ENCODE assay signal across 13 cellular contexts in the genomic region with DNA sequence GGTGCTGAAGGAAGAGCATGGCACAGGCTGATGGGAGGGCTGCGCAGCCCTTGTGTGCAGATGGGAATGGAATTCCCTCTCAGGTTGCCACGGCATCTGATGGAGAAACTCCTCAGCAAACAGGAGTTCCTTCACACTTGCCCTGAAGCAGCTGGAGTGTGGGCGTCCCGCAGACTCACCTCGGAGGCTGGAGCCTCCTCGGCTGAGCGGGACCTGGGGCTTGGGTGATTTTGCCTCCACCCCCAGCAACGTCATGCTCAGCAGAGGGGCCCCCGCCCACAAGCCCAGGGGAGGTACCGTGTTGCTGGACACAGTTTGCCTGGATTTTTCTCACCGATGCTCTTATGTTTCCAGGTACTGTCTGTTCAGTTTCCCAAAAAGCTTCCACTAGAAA.
DNase-seq lines count a peak whose midpoint lies in the region; ATAC-seq, FAIRE-seq and TF ChIP-seq lines count a peak whose summit lies in the region.
"Had no signal": no experiment of that assay in that cellular context is flagged by ENCODE, and none has a peak within 500 bp of the region (broad histone marks: within the 10 kb centered on the region; RNA-seq: fewer than 3 reads in every experiment).

No MANE protein-coding gene starts in this region.

- no peaks in the 10 kb centered on the region for H3K36me3 ChIP-seq in A673 (ENCODE audit: insufficient read depth, low read length, poor library complexity, severe bottlenecking)
- H3K36me3 ChIP-seq in mucosa of stomach (ENCODE audit: control insufficient read depth, insufficient read depth, low read length), result no peaks in the 10 kb centered on the region
- H3K36me3 ChIP-seq: BE2C had no signal

- FAIRE-seq in HTR-8/SVneo (lab: Jason Lieb, UNC), result peak; percentile 31

- CTCF ChIA-PET in A673 (lab: Charles Lee), result interaction anchor here (0.8 kb wide), 1 partner anchor 357 kb away, joined by 3 read pairs; no protein-coding TSS in a partner anchor

- H3K27ac Mint-ChIP-seq in chondrocyte (ENCODE audit: unreplicated experiment), result no peak overlapping the region

- H3K4me1 ChIP-seq in A673 (ENCODE audit: insufficient read depth, low read length, poor library complexity, severe bottlenecking) (no peaks in the 10 kb centered on the region), mucosa of stomach (ENCODE audit: control insufficient read depth, insufficient read depth, low read length) (peaks cover 12% of the 10 kb centered on the region)
- H3K4me1 ChIP-seq: BE2C, gastroesophageal sphincter had no signal

- no peaks in the 10 kb centered on the region for H3K36me3 Mint-ChIP-seq in chondrocyte (ENCODE audit: low read depth)

- no peaks in the 10 kb centered on the region for H3K27me3 ChIP-seq in A673 (replicated peaks; ENCODE audit: insufficient read depth, low read depth, low read length, poor library complexity)
- H3K27me3 ChIP-seq in mucosa of stomach (ENCODE audit: control insufficient read depth, insufficient read depth, low read length), result no peaks in the 10 kb centered on the region
- H3K27me3 ChIP-seq: BE2C had no signal

- DNase-seq in A673 (ENCODE audit: low spot score) (no peak), HTR-8/SVneo (ENCODE audit: insufficient read length, low spot score) (no peak), chondrocyte (ENCODE audit: low spot score) (no peak), lower leg skin (ENCODE audit: low spot score in 2 of 2) (no peak), DMS114 treated with DMSO at 0.1 percent for 48 hours (lab: John Stamatoyannopoulos, UW; ENCODE audit: unreplicated experiment) (no peak)
- DNase-seq in effector CD4-positive, alpha-beta T cell, result no peak
- DNase-seq: left cardiac atrium, NCI-H1694 treated with DMSO at 0.1 percent for 48 hours had no signal

- TF ChIP-seq POLR2A in lower leg skin (IDR thresholded peaks at IDR 0.05), result no peak

- H3K27ac ChIP-seq in A673 (ENCODE audit: low read depth, low read length, poor library complexity, severe bottlenecking), result no peak overlapping the region
- H3K27ac ChIP-seq: gastroesophageal sphincter had no signal

- H3K4me3 ChIP-seq in A673 (ENCODE audit: low read depth, low read length, poor library complexity, severe bottlenecking) (peak overlapping the region; percentile 30), mucosa of stomach (ENCODE audit: low read length) (no peak overlapping the region), lower leg skin (ENCODE audit: low read depth, poor library complexity, severe bottlenecking) (no peak overlapping the region)
- H3K4me3 ChIP-seq: gastroesophageal sphincter had no signal

- POLR2A ChIA-PET in A673 (lab: Charles Lee; ENCODE audit: low non-redundant PET), result no interaction called here

- TF ChIP-seq CTCF in A673 (conservative IDR thresholded peaks at IDR 0.05; ENCODE audit: low read depth, low read length) (no peak), chondrocyte (IDR thresholded peaks at IDR 0.05) (no peak), lower leg skin (IDR thresholded peaks at IDR 0.05) (no peak)

- WGBS in lower leg skin, 2 donors, result 68 to 79% methylated on average over 11 of the region's 11 CpGs

- intact Hi-C loops in A673 (cut with micrococcal nuclease; ENCODE audit: unreplicated experiment), result no loop called here
- intact Hi-C loops in lower leg skin (cut with DNase I; ENCODE audit: low total_unique reads), result loop anchor here (5.0 kb wide), 1 partner anchor 356 kb away; no protein-coding TSS in a partner anchor

- peak overlapping the region; percentile 56 for H3K4me3 Mint-ChIP-seq in chondrocyte (ENCODE audit: unreplicated experiment)

- H3K9me3 ChIP-seq in A673 (ENCODE audit: low read depth, low read length, poor library complexity, severe bottlenecking) (no peaks in the 10 kb centered on the region), mucosa of stomach (ENCODE audit: control insufficient read depth, low read length) (no peaks in the 10 kb centered on the region)
- H3K9me3 ChIP-seq: BE2C, gastroesophageal sphincter had no signal

- H3K4me1 Mint-ChIP-seq in chondrocyte (ENCODE audit: low read depth), result peaks cover 3% of the 10 kb centered on the region

- ATAC-seq in HG03280 (IDR thresholded peaks at IDR 0.05; ENCODE audit: unreplicated experiment), result no peak
- ATAC-seq: gastroesophageal sphincter had no signal

- H3K27me3 Mint-ChIP-seq in chondrocyte (ENCODE audit: low read depth), result no peaks in the 10 kb centered on the region

- no peaks in the 10 kb centered on the region for H3K9me3 Mint-ChIP-seq in chondrocyte (ENCODE audit: low read depth)
- H3K9me3 Mint-ChIP-seq: H9 had no signal

- H3K9ac ChIP-seq in mucosa of stomach (ENCODE audit: low read length), result peak overlapping the region; percentile 41

- no TSS peak for BruUV-seq in A673 (replicated peaks; lab: Mats Ljungman, UMichigan)
